ENCODE assay signal across 9 cellular contexts in genomic region chr11:46239801-46240061, GRCh38. TPM values are rescaled to one million over a fixed set of nuclear protein-coding genes. Genes with fewer than 3 reads are reported as not detected.
DNase-seq lines count a peak whose midpoint lies in the region; ATAC-seq and TF ChIP-seq lines count a peak whose summit lies in the region.
"Had no signal": no experiment of that assay in that cellular context is flagged by ENCODE, and none has a peak within 500 bp of the region (broad histone marks: within the 10 kb centered on the region; RNA-seq: fewer than 3 reads in every experiment).

No MANE protein-coding gene starts in this region.

- no peak for TF ChIP-seq POLR2A in IMR-90 (IDR thresholded peaks at IDR 0.05; ENCODE audit: low read depth, low read length)

- peak overlapping the region; percentile 92 for H4K91ac ChIP-seq in IMR-90 (ENCODE audit: insufficient read depth, low read depth, low read length)

- H3K4me2 ChIP-seq in IMR-90 (ENCODE audit: low read depth, low read length), result no peak overlapping the region

- H3K18ac ChIP-seq in IMR-90 (ENCODE audit: low read depth, low read length), result no peak overlapping the region

- no peak overlapping the region; the same call in 1 of the 2 replicates for H4K5ac ChIP-seq in IMR-90 (ENCODE audit: low read depth, low read length)

- no CpG with 5 or more reads among the region's 4 CpGs for WGBS in IMR-90 (ENCODE audit: extremely low coverage in 2 of 2, insufficient read length in 1 of 2), 2 experiments
- 92 to 97% methylated on average over 2 of the region's 4 CpGs for WGBS in mesodermal cell (ENCODE audit: insufficient coverage in 2 of 2), 2 experiments

- TF ChIP-seq RAD21 in IMR-90 (IDR thresholded peaks at IDR 0.05; ENCODE audit: low read length), result no peak

- H3K36me3 ChIP-seq in IMR-90 (ENCODE audit: control insufficient read depth, insufficient read depth, low read length), result no peaks in the 10 kb centered on the region
- no peaks in the 10 kb centered on the region for H3K36me3 ChIP-seq in mesodermal cell (ENCODE audit: control insufficient read depth, insufficient read depth, low read length)

- H2BK15ac ChIP-seq in IMR-90 (ENCODE audit: low read depth, low read length), result peak overlapping the region; percentile 54

- in situ Hi-C loops in IMR-90 (cut with MboI; ENCODE audit: low sequenced_read_pairs) (loop anchor here (5.0 kb wide), 1 partner anchor 43 kb away; no protein-coding TSS in a partner anchor), astrocyte of the spinal cord (cut with HindIII; ENCODE audit: low sequenced_read_pairs) (no loop called here)

- peak overlapping the region; percentile 93 for H2BK20ac ChIP-seq in IMR-90 (ENCODE audit: low read depth, low read length)

- intact Hi-C loops in IMR-90 (cut with micrococcal nuclease), result loop anchor here (1.0 to 5.0 kb wide), 7 partner anchors 40 to 274 kb away; partner anchors contain the start of gene PHF21A

- H3K9me3 ChIP-seq in IMR-90 (ENCODE audit: control insufficient read depth, insufficient read depth, low read length) (no peaks in the 10 kb centered on the region), mesodermal cell (ENCODE audit: control insufficient read depth, low read length) (peaks cover 7% of the 10 kb centered on the region)

- peak overlapping the region; percentile 65; the same call in 1 of the 2 replicates for H3K56ac ChIP-seq in IMR-90 (ENCODE audit: extremely low read depth, insufficient read depth, low read length)

- H3K4me3 ChIP-seq in IMR-90 (ENCODE audit: insufficient read depth, low read depth, low read length) (no peak overlapping the region), astrocyte of the spinal cord (ENCODE audit: low read depth, low read length) (no peak overlapping the region), mesodermal cell (ENCODE audit: extremely low read depth, insufficient read depth, low read length, poor library complexity, severe bottlenecking) (no peak overlapping the region)

- peak overlapping the region; percentile 61; the same call in 1 of the 2 replicates for H2AK5ac ChIP-seq in IMR-90 (ENCODE audit: low read depth, low read length)

- H3K27ac ChIP-seq in IMR-90 (ENCODE audit: insufficient read depth, low read length) (peak overlapping the region; percentile 10; the same call in 1 of the 2 replicates), mesodermal cell (ENCODE audit: low read depth, low read length, severe bottlenecking) (peak overlapping the region; percentile 86)

- peak overlapping the region; percentile 88; the same call in 1 of the 2 replicates for H3K14ac ChIP-seq in IMR-90 (replicated peaks; ENCODE audit: low read depth, low read length)

- peak overlapping the region; percentile 97; the same call in 1 of the 2 replicates for H3K4ac ChIP-seq in IMR-90 (ENCODE audit: low read depth, low read length)

- peak overlapping the region; percentile 72 to 97; a peak in 2 of 4 replicates for H4K8ac ChIP-seq in IMR-90 (ENCODE audit: low read depth in 2 of 2, low read length in 2 of 2)

- H3K23ac ChIP-seq in IMR-90 (ENCODE audit: low read depth, low read length), result peak overlapping the region; percentile 91

- dilution Hi-C loops in IMR-90 (cut with HindIII; ENCODE audit: low sequenced_read_pairs, unreplicated experiment), result no loop called here

- peaks cover 11 to 49% of the 10 kb centered on the region in 2 experiments for H3K79me1 ChIP-seq in IMR-90 (ENCODE audit: low read depth in 1 of 2, low read length in 2 of 2)

- H2AFZ ChIP-seq in IMR-90 (replicated peaks; ENCODE audit: low read length, poor library complexity), result no peak overlapping the region

- H3K4me1 ChIP-seq in IMR-90 (ENCODE audit: control insufficient read depth, insufficient read depth, low read length) (peaks cover 29% of the 10 kb centered on the region), mesodermal cell (ENCODE audit: control insufficient read depth, insufficient read depth, low read length, poor library complexity, severe bottlenecking) (peaks cover 32% of the 10 kb centered on the region)

- peak overlapping the region; percentile 28; the same call in 1 of the 2 replicates for H3K9ac ChIP-seq in IMR-90 (ENCODE audit: low read depth, low read length)

- DNase-seq in Daoy (ENCODE audit: low read depth) (peak; percentile 58), IMR-90 (peak; percentile 22), astrocyte of the spinal cord (ENCODE audit: low read depth, low spot score) (peak; percentile 18), kidney glomerular epithelial cell (lab: John Stamatoyannopoulos, UW) (no peak)
- DNase-seq in stimulated activated CD8-positive, alpha-beta memory T cell treated with anti-CD3 and anti-CD28 coated beads, Interleukin-4, amount 100 ng/mL, for 48 hours, result no peak
- DNase-seq: NCI-H187 treated with DMSO at 0.1 percent for 48 hours had no signal

- no peaks in the 10 kb centered on the region for H4K20me1 ChIP-seq in IMR-90 (ENCODE audit: insufficient read depth, low read length)

- POLR2A ChIA-PET in IMR-90 (lab: Charles Lee; ENCODE audit: unreplicated experiment), result interaction anchor here (1.5 kb wide), 1 partner anchor 38 kb away, joined by 7 read pairs; no protein-coding TSS in a partner anchor

- peak overlapping the region; percentile 57 for H2AK9ac ChIP-seq in IMR-90 (replicated peaks; ENCODE audit: low read depth, low read length, poor library complexity)

- BruUV-seq in IMR-90 (replicated peaks; lab: Mats Ljungman, UMichigan), result no TSS peak

- ATAC-seq in IMR-90 (ENCODE audit: low read depth), result no peak
- no peak for ATAC-seq in HG02981 (IDR thresholded peaks at IDR 0.05; ENCODE audit: unreplicated experiment)
- no peak for ATAC-seq in HG03175 (IDR thresholded peaks at IDR 0.05; ENCODE audit: unreplicated experiment)

- TF ChIP-seq CTCF in IMR-90 (conservative IDR thresholded peaks at IDR 0.05; ENCODE audit: low read depth, low read length) (no peak), astrocyte of the spinal cord (IDR thresholded peaks at IDR 0.05; ENCODE audit: low read depth, low read length) (no peak)

- CTCF ChIA-PET in IMR-90 (lab: Yijun Ruan, JAX), result interaction anchor here (0.6 to 3.1 kb wide), 13 partner anchors 9 to 233 kb away, joined by 3 to 27 read pairs (median 6); partner anchors contain the start of gene CREB3L1

- no peaks in the 10 kb centered on the region for H3K27me3 ChIP-seq in IMR-90 (ENCODE audit: control insufficient read depth, insufficient read depth, low read length)

- H2BK120ac ChIP-seq in IMR-90 (ENCODE audit: low read depth, low read length), result peak overlapping the region; percentile 96

- peak overlapping the region; percentile 82 for H2BK5ac ChIP-seq in IMR-90 (ENCODE audit: low read depth, low read length, poor library complexity, severe bottlenecking)

- H3K9me1 ChIP-seq in IMR-90 (ENCODE audit: insufficient read depth, low read length), result peaks cover 10% of the 10 kb centered on the region

TF ChIP-seq in IMR-90, 13 proteins besides CTCF, POLR2A, EP300 and RAD21:
- TF ChIP-seq BHLHE40 (IDR thresholded peaks at IDR 0.05; ENCODE audit: low read depth, low read length) (no peak), MXI1 (IDR thresholded peaks at IDR 0.05; ENCODE audit: borderline replicate concordance, low read depth, low read length) (no peak), SMC3 (IDR thresholded peaks at IDR 0.05; ENCODE audit: low read depth, low read length) (no peak), MAFK (IDR thresholded peaks at IDR 0.05; ENCODE audit: low read depth, low read length) (no peak), USF2 (IDR thresholded peaks at IDR 0.05; ENCODE audit: low read depth, low read length) (no peak)
TF ChIP-seq in IMR-90: peak in this region for 0.

RNA-seq across cellular contexts. Expression of gene CREB3L1, which starts 37.7 kb away (rescaled TPM):
- 4.6 and 9.7 TPM in 2 replicates for total RNA-seq in Daoy (2014; rRNA removed; shearing (Covaris generic))
- total RNA-seq in IMR-90 (2012; rRNA removed), result 8.1 and 10.0 TPM in 2 replicates
- 76.9 and 82.3 TPM in 2 replicates for polyA plus RNA-seq in IMR-90 (2012; rRNA removed)
- 85.0 and 112 TPM in 2 replicates for polyA plus RNA-seq in IMR-90 (2012; cell fraction: cytosol; rRNA removed)
- polyA plus RNA-seq in IMR-90 (2012; cell fraction: nucleus; rRNA removed; ENCODE audit: low replicate concordance), result 50.1 and 52.2 TPM in 2 replicates
- 65.3 TPM for polyA plus RNA-seq in mesodermal cell (2013, experiment 1 of 2)
- polyA plus RNA-seq in mesodermal cell (2013, experiment 2 of 2), result 63.9 TPM

Comparison
In these comparisons a context has a peak if more than half of its experiments do, and no peak if none do; other contexts are left out.
1. DNase-seq: peak in Daoy (single experiment), IMR-90 (single experiment) and astrocyte of the spinal cord (single experiment); none in stimulated activated CD8-positive, alpha-beta memory T cell treated with anti-CD3 and anti-CD28 coated beads, Interleukin-4, amount 100 ng/mL, for 48 hours (single experiment) and kidney glomerular epithelial cell (single experiment).